Comparison of ENCODE assay signal across 8 cellular contexts in genomic region chr4:184647391-184648101, GRCh38. TPM values are rescaled to one million over a fixed set of nuclear protein-coding genes. Genes with fewer than 3 reads are reported as not detected.
DNase-seq lines count a peak whose midpoint lies in the region; ATAC-seq and TF ChIP-seq lines count a peak whose summit lies in the region.

No MANE protein-coding gene starts in this region.

- peak overlapping the region; percentile 84 for H3K4me3 ChIP-seq in AG09309 (ENCODE audit: control insufficient read depth, low read depth, low read length)
- H3K4me3 ChIP-seq in KMS-11 (IDR thresholded peaks at IDR 0.05; ENCODE audit: insufficient read depth, low read depth, low read length) = no peak overlapping the region

- H3K4me2 ChIP-seq in KMS-11 = peak overlapping the region; percentile 96

- H3K27ac Mint-ChIP-seq in naive B cell = peak overlapping the region in 4 of 6 donors; percentile 92 to 97 (median 96)

- H3K9ac ChIP-seq in KMS-11 = peak overlapping the region; percentile 84; the same call in 1 of the 2 replicates

- no peaks in the 10 kb centered on the region for H3K36me3 Mint-ChIP-seq in naive B cell

- peaks cover 18% of the 10 kb centered on the region; the same call in 1 of the 2 replicates for H3K36me3 ChIP-seq in KMS-11 (ENCODE audit: insufficient read depth)

- H3K9me3 Mint-ChIP-seq in naive B cell = no peaks in the 10 kb centered on the region

- H3K27me3 ChIP-seq in KMS-11 (ENCODE audit: insufficient read depth, low read depth) = no peaks in the 10 kb centered on the region

- peaks cover 36 to 53% (median 45%) of the 10 kb centered on the region in 3 donors for H3K4me1 Mint-ChIP-seq in naive B cell

- H3K27ac ChIP-seq in KMS-11 = peak overlapping the region; percentile 73; the same call in 1 of the 2 replicates

- no peak overlapping the region for H2AFZ ChIP-seq in KMS-11 (ENCODE audit: low read depth)

- ATAC-seq in naive B cell (ENCODE audit: low read depth in 2 of 2) (no peak), GM21515 (IDR thresholded peaks at IDR 0.05; ENCODE audit: unreplicated experiment) (no peak)

- H3K4me3 Mint-ChIP-seq in naive B cell = peak overlapping the region; percentile 85 to 99 (median 94)

- H3K79me2 ChIP-seq in KMS-11 (ENCODE audit: insufficient read depth, low read depth) = peaks cover 76% of the 10 kb centered on the region

- peaks cover 58% of the 10 kb centered on the region for H3K4me1 ChIP-seq in KMS-11 (ENCODE audit: low read depth, poor library complexity, severe bottlenecking)

- no peaks in the 10 kb centered on the region for H3K27me3 Mint-ChIP-seq in naive B cell

- no peak for TF ChIP-seq CTCF in AG09309 (IDR thresholded peaks at IDR 0.05; ENCODE audit: control insufficient read depth, insufficient read depth, low read depth, low read length, missing control alignments)
- TF ChIP-seq CTCF in KMS-11 (conservative IDR thresholded peaks at IDR 0.05; ENCODE audit: low read depth, low read length) = no peak

- peaks cover 24% of the 10 kb centered on the region for H4K20me1 ChIP-seq in KMS-11 (ENCODE audit: insufficient read depth)

- DNase-seq in AG09309 (ENCODE audit: low read depth) (no peak), cerebellum (ENCODE audit: low spot score) (peak; percentile 19), naive B cell (no peak), mucosa of gallbladder (ENCODE audit: low spot score) (no peak), hippocampal formation (lab: John Stamatoyannopoulos, UW) (no peak)
- no peak for DNase-seq in NK-92 treated with Interleukin-12 subunit alpha and Interleukin-12 subunit beta, amount 100 ng/mL, for 24 hours (lab: John Stamatoyannopoulos, UW)

RNA-seq across cellular contexts. Expression of gene CASP3, which starts 1.7 kb away (rescaled TPM):
- total RNA-seq in cerebellum (54.3 TPM), mucosa of gallbladder (20.5 TPM)
- 1 to 10 TPM; 3.4 to 5.9 (median 4.3) TPM for polyA plus RNA-seq in naive B cell (ENCODE audit: low read depth in 6 of 6)

RNA-seq across cellular contexts. Expression of gene PRIMPOL, which starts 2.0 kb away (rescaled TPM):
- total RNA-seq in cerebellum = 24.5 TPM
- polyA plus RNA-seq in naive B cell (ENCODE audit: low read depth in 6 of 6) = 10 to 100 TPM; 12.4 to 23.9 (median 17.6) TPM
- total RNA-seq in mucosa of gallbladder = 15.9 TPM
